In genomic region chr4:31580843-31581242, GRCh38 we compare ENCODE assay signal across 20 cellular contexts.
"Had no signal": no experiment of that assay in that cellular context is flagged by ENCODE, and none has a peak within 500 bp of the region (broad histone marks: within the 10 kb centered on the region; RNA-seq: fewer than 3 reads in every experiment).

No MANE protein-coding gene starts in this region.

- H3K4me1 Mint-ChIP-seq: IgD-negative memory B cell had no signal

- H3K9me3 Mint-ChIP-seq: IgD-negative memory B cell had no signal

- H3K27me3 Mint-ChIP-seq: IgD-negative memory B cell had no signal

- DNase-seq: KBM-7, NCI-H1092, NCI-H1105 treated with DMSO at 0.1 percent for 48 hours, NCI-H1417 treated with DMSO at 0.1 percent for 48 hours, NCI-H146, NCI-H1694 treated with DMSO at 0.1 percent for 48 hours, NCI-H1930, NCI-H2107, NCI-H2171, NCI-H226, NCI-H446, NCI-H510A, NCI-H524 treated with DMSO at 0.1 percent for 48 hours, NCI-H69, NCI-H774, SHP77, SK-N-SH, T-helper 1 cell had no signal

- H3K27ac Mint-ChIP-seq: IgD-negative memory B cell had no signal

- H3K27ac ChIP-seq: RWPE1 had no signal

- H3K9ac ChIP-seq: SK-N-SH had no signal

- H3K4me2 ChIP-seq: SK-N-SH had no signal

- H3K9me3 ChIP-seq: SK-N-SH had no signal

- H3K36me3 Mint-ChIP-seq: IgD-negative memory B cell had no signal

- H3K4me3 Mint-ChIP-seq: IgD-negative memory B cell had no signal
